In genomic region chr16:88454315-88455057, GRCh38 we compare ENCODE assay signal across 8 cellular contexts. TPM values are rescaled to one million over a fixed set of nuclear protein-coding genes. Genes with fewer than 3 reads are reported as not detected.
A peak's percentile ranks its signal among the peaks of the same experiment; 100 is the strongest.
DNase-seq lines count a peak whose midpoint lies in the region; ATAC-seq and TF ChIP-seq lines count a peak whose summit lies in the region.

No MANE protein-coding gene starts in this region.

- H3K9me2 ChIP-seq in PC-3 (replicated peaks; ENCODE audit: low read length), result no peaks in the 10 kb centered on the region

- TF ChIP-seq CTCF in GM12872 (IDR thresholded peaks at IDR 0.05; ENCODE audit: insufficient read depth, low read depth, low read length) (0 out of 3 replicates have a peak, but pooled peaks have one; percentile 18), PC-3 (conservative IDR thresholded peaks at IDR 0.05; ENCODE audit: low read depth, low read length) (no peak), MCF 10A (IDR thresholded peaks at IDR 0.05; ENCODE audit: unreplicated experiment) (no peak), type B pancreatic cell (conservative IDR thresholded peaks at IDR 0.05) (no peak)

- H3K79me2 ChIP-seq in PC-3 (ENCODE audit: low read length), result peaks cover 10% of the 10 kb centered on the region

- H2BK15ac ChIP-seq in mesenchymal stem cell (ENCODE audit: low read depth, poor library complexity, severe bottlenecking), result peak overlapping the region; percentile 61

- H3K4me1 ChIP-seq in PC-3 (ENCODE audit: insufficient read depth, low read length) (peaks cover 17% of the 10 kb centered on the region), mesenchymal stem cell (ENCODE audit: control insufficient read depth, insufficient read depth, low read depth, low read length) (peaks cover 41% of the 10 kb centered on the region)

- H3K14ac ChIP-seq in mesenchymal stem cell (ENCODE audit: low read length in 2 of 2), result peak overlapping the region in 1 of 2 experiments; percentile 64

- H2BK5ac ChIP-seq in mesenchymal stem cell (ENCODE audit: low read depth, low read length, poor library complexity, severe bottlenecking), result no peak overlapping the region

- DNase-seq in PC-3 (peak; percentile 24), MCF 10A (ENCODE audit: unreplicated experiment) (no peak), mesenchymal stem cell (no peak), type B pancreatic cell (ENCODE audit: extremely low spot score, unreplicated experiment) (no peak), SHP77 (lab: John Stamatoyannopoulos, UW) (no peak)

- no peak overlapping the region for H2AK5ac ChIP-seq in mesenchymal stem cell (ENCODE audit: low read length, severe bottlenecking)

- no peak overlapping the region for H4K8ac ChIP-seq in mesenchymal stem cell (ENCODE audit: low read length)

- no peaks in the 10 kb centered on the region for H3K36me3 ChIP-seq in PC-3 (ENCODE audit: low read depth, low read length)
- H3K36me3 ChIP-seq in mesenchymal stem cell (ENCODE audit: control insufficient read depth in 1 of 2, insufficient read depth in 2 of 2, low read depth in 1 of 2, low read length in 2 of 2), result no peaks in the 10 kb centered on the region

- peak overlapping the region in 1 of 2 experiments; percentile 35 for H3K4ac ChIP-seq in mesenchymal stem cell (ENCODE audit: low read depth in 1 of 2, low read length in 2 of 2)

- 15% methylated on average over 39 of the region's 45 CpGs for WGBS in mesenchymal stem cell

- H4K91ac ChIP-seq in mesenchymal stem cell (ENCODE audit: low read length), result peak overlapping the region; percentile 35

- BruUV-seq in PC-3 (replicated peaks; lab: Mats Ljungman, UMichigan) (TSS peak; percentile 46), MCF 10A (replicated peaks; lab: Mats Ljungman, UMichigan) (no TSS peak)

- no peaks in the 10 kb centered on the region for H3K4me1 Mint-ChIP-seq in MCF 10A (ENCODE audit: insufficient read depth, unreplicated experiment)
- H3K4me1 Mint-ChIP-seq in type B pancreatic cell (ENCODE audit: unreplicated experiment), result peaks cover 10% of the 10 kb centered on the region

- peak overlapping the region in 1 of 2 experiments; percentile 83 for H3K23ac ChIP-seq in mesenchymal stem cell (ENCODE audit: low read length in 2 of 2)

- ATAC-seq in PC-3 (peak; percentile 4), GM21515 (IDR thresholded peaks at IDR 0.05; ENCODE audit: unreplicated experiment) (no peak), GM21717 (IDR thresholded peaks at IDR 0.05; ENCODE audit: unreplicated experiment) (no peak)

- peaks cover 32% of the 10 kb centered on the region for H3K79me1 ChIP-seq in mesenchymal stem cell (replicated peaks; ENCODE audit: low read length, poor library complexity, severe bottlenecking)

- peak overlapping the region in 1 of 2 experiments; percentile 67 for H3K18ac ChIP-seq in mesenchymal stem cell (ENCODE audit: low read depth in 1 of 2, low read length in 2 of 2)

- H3K4me2 ChIP-seq in PC-3 (ENCODE audit: low read length), result peak overlapping the region; percentile 96
- peak overlapping the region; percentile 95 for H3K4me2 ChIP-seq in mesenchymal stem cell (ENCODE audit: low read length, poor library complexity, severe bottlenecking)

- peak overlapping the region; percentile 57 for H3K9ac ChIP-seq in PC-3 (ENCODE audit: low read length)
- H3K9ac ChIP-seq in mesenchymal stem cell (ENCODE audit: low read length), result peak overlapping the region; percentile 71

- intact Hi-C loops in PC-3 (cut with micrococcal nuclease) (no loop called here), MCF 10A (cut with micrococcal nuclease) (no loop called here)

- H2AFZ ChIP-seq in PC-3 (ENCODE audit: low read length), result peak overlapping the region; percentile 69
- peak overlapping the region; percentile 42 for H2AFZ ChIP-seq in mesenchymal stem cell (ENCODE audit: low read depth, low read length)

- H3K27me3 Mint-ChIP-seq in MCF 10A (ENCODE audit: insufficient read depth, unreplicated experiment) (peaks cover 5% of the 10 kb centered on the region), type B pancreatic cell (no peaks in the 10 kb centered on the region)

- H3K27ac ChIP-seq in PC-3 (ENCODE audit: low read length) (peak overlapping the region; percentile 29; the same call in 1 of the 2 replicates), mesenchymal stem cell (ENCODE audit: low read length, poor library complexity, severe bottlenecking) (no peak overlapping the region)

- H3K4me3 Mint-ChIP-seq in MCF 10A (ENCODE audit: unreplicated experiment) (peak overlapping the region; percentile 87), type B pancreatic cell (peak overlapping the region; percentile 91)

- no peaks in the 10 kb centered on the region for H3K27me3 ChIP-seq in PC-3 (ENCODE audit: low read length)
- peaks cover 25 to 28% of the 10 kb centered on the region in 2 experiments for H3K27me3 ChIP-seq in mesenchymal stem cell (ENCODE audit: control insufficient read depth in 1 of 2, insufficient read depth in 1 of 2, low read length in 2 of 2)

- H3K27ac Mint-ChIP-seq in MCF 10A (ENCODE audit: low read depth, unreplicated experiment) (no peak overlapping the region), type B pancreatic cell (peak overlapping the region; percentile 82)

- H3F3A ChIP-seq in PC-3 (ENCODE audit: low read length, unreplicated experiment), result no peaks in the 10 kb centered on the region

- H3K4me3 ChIP-seq in PC-3 (ENCODE audit: low read length), result peak overlapping the region; percentile 81
- peak overlapping the region; percentile 69 to 78 for H3K4me3 ChIP-seq in mesenchymal stem cell (ENCODE audit: insufficient read depth in 1 of 2, low read depth in 1 of 2, low read length in 2 of 2)

- peak overlapping the region in 1 of 2 experiments; percentile 80 for H2BK12ac ChIP-seq in mesenchymal stem cell (ENCODE audit: low read length in 2 of 2)

- no peaks in the 10 kb centered on the region for H4K20me1 ChIP-seq in PC-3 (ENCODE audit: low read length)

- POLR2A ChIA-PET in PC-3 (lab: Charles Lee; ENCODE audit: unreplicated experiment) (no interaction called here), MCF 10A (lab: Yijun Ruan, JAX) (interaction anchor here (0.7 to 1.0 kb wide), 2 partner anchors 116 to 125 kb away, joined by 3 to 4 read pairs; partner anchors contain the start of gene ZC3H18)

- H3K36me3 Mint-ChIP-seq in MCF 10A (ENCODE audit: insufficient read depth, unreplicated experiment), result no peaks in the 10 kb centered on the region
- no peaks in the 10 kb centered on the region for H3K36me3 Mint-ChIP-seq in type B pancreatic cell

- CTCF ChIA-PET in PC-3 (lab: Charles Lee) (no interaction called here), MCF 10A (lab: Yijun Ruan, JAX) (no interaction called here)

- no peak overlapping the region for H2BK120ac ChIP-seq in mesenchymal stem cell (ENCODE audit: low read depth, low read length)

- no peaks in the 10 kb centered on the region for H3K9me3 Mint-ChIP-seq in MCF 10A (ENCODE audit: unreplicated experiment)
- H3K9me3 Mint-ChIP-seq in type B pancreatic cell, result no peaks in the 10 kb centered on the region

- no peaks in the 10 kb centered on the region for H3K9me3 ChIP-seq in PC-3 (ENCODE audit: low read length)
- no peaks in the 10 kb centered on the region for H3K9me3 ChIP-seq in mesenchymal stem cell (ENCODE audit: control insufficient read depth, low read length)

RNA-seq across cellular contexts. Expression of gene ZFPM1, which starts 1.4 kb away (rescaled TPM):
- total RNA-seq in PC-3 (2014; rRNA removed) (4.1 and 4.6 TPM in 2 replicates), MCF 10A (2022) (5.0 and 6.2 TPM in 2 replicates), type B pancreatic cell (ENCODE audit: low replicate concordance) (24.0 and 26.7 TPM in 2 replicates)
- 3.4 TPM for polyA plus RNA-seq in mesenchymal stem cell (2013, experiment 1 of 2)
- polyA plus RNA-seq in mesenchymal stem cell (2013, experiment 2 of 2), result 3.4 TPM
